In genomic region chr4:146916479-146917076, GRCh38 we compare ENCODE assay signal across 8 cellular contexts. TPM values are rescaled to one million over a fixed set of nuclear protein-coding genes. Genes with fewer than 3 reads are reported as not detected.
A peak's percentile ranks its signal among the peaks of the same experiment; 100 is the strongest.
DNase-seq lines count a peak whose midpoint lies in the region; ATAC-seq and TF ChIP-seq lines count a peak whose summit lies in the region.

No MANE protein-coding gene starts in this region.

- peaks cover 2% of the 10 kb centered on the region for H3K27me3 ChIP-seq in cardiac muscle cell
- H3K27me3 ChIP-seq in fibroblast of lung (ENCODE audit: control insufficient read depth, insufficient read depth, low read length) = no peaks in the 10 kb centered on the region

- H3K9me3 Mint-ChIP-seq in activated CD4-positive, alpha-beta memory T cell treated with anti-CD3 and anti-CD28 coated beads for 36 hours = no peaks in the 10 kb centered on the region

- peak overlapping the region; percentile 74 for H3K9ac ChIP-seq in SK-N-MC (ENCODE audit: insufficient read length)
- no peak overlapping the region for H3K9ac ChIP-seq in fibroblast of lung (ENCODE audit: insufficient read depth, low read length)

- POLR2A ChIA-PET in activated CD4-positive, alpha-beta memory T cell treated with anti-CD3 and anti-CD28 coated beads for 36 hours (lab: Charles Lee) = no interaction called here

- no peak overlapping the region for H3K4me3 Mint-ChIP-seq in activated CD4-positive, alpha-beta memory T cell treated with anti-CD3 and anti-CD28 coated beads for 36 hours

- intact Hi-C loops in Right ventricle myocardium inferior (cut with DNase I) = loop anchor here (5.0 kb wide), 1 partner anchor 579 kb away; no protein-coding TSS in a partner anchor
- intact Hi-C loops in activated CD4-positive, alpha-beta memory T cell treated with anti-CD3 and anti-CD28 coated beads for 36 hours (cut with micrococcal nuclease) = loop anchor here (1.0 to 10.0 kb wide), 4 partner anchors 575 to 959 kb away; no protein-coding TSS in a partner anchor

- no peaks in the 10 kb centered on the region for H3K36me3 ChIP-seq in cardiac muscle cell
- no peaks in the 10 kb centered on the region for H3K36me3 ChIP-seq in SK-N-MC (ENCODE audit: insufficient read depth, low read length)
- no peaks in the 10 kb centered on the region for H3K36me3 ChIP-seq in fibroblast of lung (ENCODE audit: control insufficient read depth, insufficient read depth, low read length)

- H4K20me1 ChIP-seq in fibroblast of lung (ENCODE audit: control insufficient read depth, extremely low read depth, insufficient read depth, low read length) = no peaks in the 10 kb centered on the region

- no peak overlapping the region for H3K4me2 ChIP-seq in fibroblast of lung (ENCODE audit: extremely low read depth, insufficient read depth, low read length)

- H3K9me3 ChIP-seq in cardiac muscle cell (ENCODE audit: low read depth) = no peaks in the 10 kb centered on the region
- no peaks in the 10 kb centered on the region for H3K9me3 ChIP-seq in SK-N-MC (ENCODE audit: low read depth, low read length)
- H3K9me3 ChIP-seq in fibroblast of lung (ENCODE audit: control insufficient read depth, insufficient read depth, low read depth, low read length) = no peaks in the 10 kb centered on the region

- TF ChIP-seq CTCF in cardiac muscle cell (IDR thresholded peaks at IDR 0.05; ENCODE audit: low read depth, low read length) (peak; percentile 72), fibroblast of lung (conservative IDR thresholded peaks at IDR 0.05 in 1 of 2, IDR thresholded peaks at IDR 0.05 in 1 of 2; ENCODE audit: low read depth in 1 of 2, low read length in 2 of 2) (peak; percentile 62 to 72), retinal pigment epithelial cell (conservative IDR thresholded peaks at IDR 0.05; ENCODE audit: low read depth, low read length) (peak; percentile 67)

- no peaks in the 10 kb centered on the region for H3K4me1 Mint-ChIP-seq in activated CD4-positive, alpha-beta memory T cell treated with anti-CD3 and anti-CD28 coated beads for 36 hours (ENCODE audit: low read depth)

- ATAC-seq in Right ventricle myocardium inferior (no peak), HG03378 (IDR thresholded peaks at IDR 0.05; ENCODE audit: unreplicated experiment) (peak; percentile 62)

- H3K27ac Mint-ChIP-seq in activated CD4-positive, alpha-beta memory T cell treated with anti-CD3 and anti-CD28 coated beads for 36 hours = no peak overlapping the region

- DNase-seq in cardiac muscle cell (ENCODE audit: low read depth in 1 of 2, low spot score in 1 of 2) (peak; percentile 39 to 65), Right ventricle myocardium inferior (ENCODE audit: missing footprints) (no peak), SK-N-MC (ENCODE audit: low read depth, low spot score) (no peak), fibroblast of lung (ENCODE audit: low read depth in 2 of 2) (peak; percentile 29 to 64), retinal pigment epithelial cell (ENCODE audit: low read depth) (no peak), activated T-cell treated with anti-CD3 and anti-CD28 coated beads for 4 hours (no peak)
- no peak for DNase-seq in activated CD4-positive, alpha-beta memory T cell treated with anti-CD3 and anti-CD28 coated beads for 36 hours

- peaks cover 4% of the 10 kb centered on the region for H3K27me3 Mint-ChIP-seq in activated CD4-positive, alpha-beta memory T cell treated with anti-CD3 and anti-CD28 coated beads for 36 hours

- H2AFZ ChIP-seq in fibroblast of lung (ENCODE audit: low read length) = no peak overlapping the region

- H3K4me3 ChIP-seq in cardiac muscle cell (no peak overlapping the region), SK-N-MC (peak overlapping the region; percentile 53), fibroblast of lung (replicated peaks in 1 of 4; ENCODE audit: control extremely low read depth in 1 of 4, insufficient read depth in 1 of 4, low read depth in 3 of 4, low read length in 4 of 4) (no peak overlapping the region), retinal pigment epithelial cell (ENCODE audit: low read length) (no peak overlapping the region)

- no peaks in the 10 kb centered on the region for H3K79me2 ChIP-seq in fibroblast of lung (ENCODE audit: control insufficient read depth, insufficient read depth, low read length)

- H3K4me1 ChIP-seq in cardiac muscle cell (ENCODE audit: low read depth) (no peaks in the 10 kb centered on the region), fibroblast of lung (ENCODE audit: control insufficient read depth, extremely low read depth, insufficient read depth, low read length) (no peaks in the 10 kb centered on the region)

- CTCF ChIA-PET in activated CD4-positive, alpha-beta memory T cell treated with anti-CD3 and anti-CD28 coated beads for 36 hours (lab: Charles Lee) = interaction anchor here (0.7 to 1.2 kb wide), 2 partner anchors 673 to 692 kb away, joined by 3 to 6 read pairs; no protein-coding TSS in a partner anchor

- H3K36me3 Mint-ChIP-seq in activated CD4-positive, alpha-beta memory T cell treated with anti-CD3 and anti-CD28 coated beads for 36 hours = no peaks in the 10 kb centered on the region

- H3K27ac ChIP-seq in cardiac muscle cell (no peak overlapping the region), SK-N-MC (peak overlapping the region; percentile 95), fibroblast of lung (ENCODE audit: insufficient read depth, low read length) (no peak overlapping the region)

RNA-seq across cellular contexts. Expression of gene TTC29, which starts 29.1 kb away (rescaled TPM):
- total RNA-seq in cardiac muscle cell (0.09 and 0.35 TPM in 2 replicates), Right ventricle myocardium inferior (not detected), fibroblast of lung (not detected in 2 replicates)
- polyA plus RNA-seq in cardiac muscle cell (0.45 and 0.62 TPM in 2 replicates), fibroblast of lung (0.03 TPM in 2 replicates)
- not detected in 2 replicates for polyA plus RNA-seq in fibroblast of lung (2012)
- polyA minus RNA-seq in fibroblast of lung (ENCODE audit: low replicate concordance) = not detected in 2 replicates
- total RNA-seq in activated CD4-positive, alpha-beta memory T cell treated with anti-CD3 and anti-CD28 coated beads for 36 hours = not detected

Comparison
In these comparisons a context has a peak if more than half of its experiments do, and no peak if none do; other contexts are left out.
1. DNase-seq: peak in cardiac muscle cell (2 of 2) and fibroblast of lung (2 of 2); none in Right ventricle myocardium inferior (single experiment), SK-N-MC (single experiment), retinal pigment epithelial cell (single experiment), activated CD4-positive, alpha-beta memory T cell treated with anti-CD3 and anti-CD28 coated beads for 36 hours (single experiment) and activated T-cell treated with anti-CD3 and anti-CD28 coated beads for 4 hours (single experiment).
2. Peak in every context shown above with its lines, with median percentiles within 50 percentile points of each other: CTCF ChIP-seq.